In genomic region chr1:85449356-85449755, GRCh38 we compare ENCODE assay signal across 1 cellular context.
TF ChIP-seq lines count a peak whose summit lies in the region.

No MANE protein-coding gene starts in this region.

TF ChIP-seq in liver, 16 proteins besides CTCF, POLR2A, EP300 and RAD21 (continued from another document):
- TF ChIP-seq ZBTB33 (IDR thresholded peaks at IDR 0.05): no peak
- no peak for TF ChIP-seq GABPA (IDR thresholded peaks at IDR 0.05 in 1 of 2, conservative IDR thresholded peaks at IDR 0.05 in 1 of 2)
- TF ChIP-seq HNF4G (IDR thresholded peaks at IDR 0.05): no peak
- no peak for TF ChIP-seq TAF1 (conservative IDR thresholded peaks at IDR 0.05)
- TF ChIP-seq YY1 (IDR thresholded peaks at IDR 0.05): no peak
- no peak for TF ChIP-seq JUND (IDR thresholded peaks at IDR 0.05)
- TF ChIP-seq FOXA2 (IDR thresholded peaks at IDR 0.05): no peak
TF ChIP-seq in liver: peak in this region for 0.
